13 cellular contexts compared by ENCODE assay signal in the genomic region with DNA sequence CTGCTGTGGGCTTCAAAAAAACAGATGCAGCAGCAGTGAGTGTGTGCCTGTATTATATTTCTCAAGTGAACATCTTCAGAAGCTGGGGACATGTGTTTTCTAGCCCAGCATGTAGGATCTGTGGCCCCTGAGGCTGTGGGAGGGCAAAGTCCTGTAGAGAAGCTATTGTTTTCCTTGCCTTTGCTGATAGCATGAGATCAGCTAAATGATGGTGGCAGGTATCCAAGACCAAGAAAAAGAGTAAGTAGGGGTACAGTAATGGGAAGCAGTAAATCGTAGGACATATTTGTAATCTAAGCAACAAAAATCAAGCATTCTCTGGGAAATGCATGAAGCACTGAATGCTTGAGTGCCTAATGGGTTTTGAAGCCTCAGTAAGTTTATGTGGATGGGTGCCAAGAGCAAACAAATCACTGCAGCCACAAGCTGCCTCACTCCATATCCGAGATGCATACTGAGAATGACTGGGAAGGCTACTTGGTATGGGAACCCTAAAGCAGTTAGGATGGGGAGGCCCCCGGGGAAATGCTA.
DNase-seq lines count a peak whose midpoint lies in the region; ATAC-seq and TF ChIP-seq lines count a peak whose summit lies in the region.
"Had no signal": no experiment of that assay in that cellular context is flagged by ENCODE, and none has a peak within 500 bp of the region (broad histone marks: within the 10 kb centered on the region; RNA-seq: fewer than 3 reads in every experiment).

No MANE protein-coding gene starts in this region.

- H3K9me2 ChIP-seq in hepatocyte (replicated peaks; ENCODE audit: insufficient read depth): no peaks in the 10 kb centered on the region

- peaks cover 27% of the 10 kb centered on the region for H3K4me1 Mint-ChIP-seq in type B pancreatic cell (ENCODE audit: unreplicated experiment)
- peaks cover 14% of the 10 kb centered on the region for H3K4me1 Mint-ChIP-seq in neural progenitor cell

- DNase-seq in NCI-H1417 (lab: John Stamatoyannopoulos, UW): peak; percentile 53 to 98 (median 81)
- DNase-seq in NCI-H1417 treated with DMSO at 0.1 percent for 48 hours (lab: John Stamatoyannopoulos, UW): no peak
- DNase-seq in SK-MEL-5 (ENCODE audit: low read depth, low spot score): peak; percentile 91
- DNase-seq in hepatocyte (ENCODE audit: low spot score): no peak
- no peak for DNase-seq in type B pancreatic cell (ENCODE audit: extremely low spot score, unreplicated experiment)
- DNase-seq in neural progenitor cell (ENCODE audit: low spot score): no peak
- DNase-seq: brain microvascular endothelial cell had no signal

- no peak overlapping the region for H3K4me3 ChIP-seq in hepatocyte
- no peak overlapping the region for H3K4me3 ChIP-seq in neural progenitor cell
- H3K4me3 ChIP-seq: esophagus muscularis mucosa, lung, right atrium auricular region had no signal

- in situ Hi-C loops in SK-MEL-5 (cut with HindIII; ENCODE audit: low pct_unique_long_range_greater_than_20kb, low sequenced_read_pairs): no loop called here

- H3K27ac ChIP-seq in hepatocyte (peak overlapping the region; percentile 41), neural progenitor cell (no peak overlapping the region)
- H3K27ac ChIP-seq: brain microvascular endothelial cell, esophagus muscularis mucosa, right atrium auricular region had no signal

- H3K9ac ChIP-seq in neural progenitor cell: no peak overlapping the region

- H3K79me2 ChIP-seq in hepatocyte: peaks cover 32% of the 10 kb centered on the region
- no peaks in the 10 kb centered on the region for H3K79me2 ChIP-seq in neural progenitor cell (ENCODE audit: low read depth)

- no peaks in the 10 kb centered on the region for H3K27me3 Mint-ChIP-seq in type B pancreatic cell
- no peaks in the 10 kb centered on the region for H3K27me3 Mint-ChIP-seq in neural progenitor cell (ENCODE audit: insufficient read depth, low read depth)

- H3F3A ChIP-seq in neural progenitor cell (ENCODE audit: low read depth): no peaks in the 10 kb centered on the region

- H3K4me3 Mint-ChIP-seq in type B pancreatic cell: peak overlapping the region; percentile 38
- H3K4me3 Mint-ChIP-seq in neural progenitor cell: no peak overlapping the region
- H3K4me3 Mint-ChIP-seq: T-helper 2 cell treated with Interferon-gamma antibody and Interleukin-4, amounts not matched to agents 5 μg/mL and 100 μg/mL, for 36 hours had no signal

- H4K20me1 ChIP-seq in hepatocyte (ENCODE audit: insufficient read depth, poor library complexity, severe bottlenecking) (no peaks in the 10 kb centered on the region), neural progenitor cell (ENCODE audit: low read depth) (no peaks in the 10 kb centered on the region)

- H3K36me3 Mint-ChIP-seq in type B pancreatic cell (no peaks in the 10 kb centered on the region), neural progenitor cell (no peaks in the 10 kb centered on the region)

- H3K9me3 Mint-ChIP-seq in type B pancreatic cell (no peaks in the 10 kb centered on the region), neural progenitor cell (no peaks in the 10 kb centered on the region)
- H3K9me3 Mint-ChIP-seq: T-helper 2 cell treated with Interferon-gamma antibody and Interleukin-4, amounts not matched to agents 5 μg/mL and 100 μg/mL, for 36 hours had no signal

- H3K27me3 ChIP-seq in hepatocyte (no peaks in the 10 kb centered on the region), neural progenitor cell (no peaks in the 10 kb centered on the region)
- H3K27me3 ChIP-seq: brain microvascular endothelial cell, esophagus muscularis mucosa, right atrium auricular region had no signal

- TF ChIP-seq CTCF in hepatocyte (IDR thresholded peaks at IDR 0.05; ENCODE audit: poor library complexity): no peak
- no peak for TF ChIP-seq CTCF in type B pancreatic cell (conservative IDR thresholded peaks at IDR 0.05)
- TF ChIP-seq CTCF in neural progenitor cell (IDR thresholded peaks at IDR 0.05): no peak

- WGBS in hepatocyte (ENCODE audit: low lambda C conversion rate, missing lambda C conversion rate): 39% methylated on average over 3 of the region's 3 CpGs

- H3K4me2 ChIP-seq in hepatocyte (peak overlapping the region; percentile 20), neural progenitor cell (no peak overlapping the region)

- ATAC-seq in GM21423 (IDR thresholded peaks at IDR 0.05; ENCODE audit: unreplicated experiment) (no peak), HG02571 (IDR thresholded peaks at IDR 0.05; ENCODE audit: unreplicated experiment) (no peak)

- H3K27ac Mint-ChIP-seq in type B pancreatic cell (peak overlapping the region; percentile 4), neural progenitor cell (no peak overlapping the region)
- H3K27ac Mint-ChIP-seq: T-helper 2 cell treated with Interferon-gamma antibody and Interleukin-4, amounts not matched to agents 5 μg/mL and 100 μg/mL, for 36 hours had no signal

- H3K36me3 ChIP-seq in hepatocyte (replicated peaks; ENCODE audit: insufficient read depth, low read depth): no peaks in the 10 kb centered on the region
- no peaks in the 10 kb centered on the region for H3K36me3 ChIP-seq in neural progenitor cell
- H3K36me3 ChIP-seq: brain microvascular endothelial cell, esophagus muscularis mucosa, right atrium auricular region had no signal

- peaks cover 68% of the 10 kb centered on the region for H3K4me1 ChIP-seq in hepatocyte (ENCODE audit: insufficient read depth)
- H3K4me1 ChIP-seq in neural progenitor cell: peaks cover 4% of the 10 kb centered on the region

- H3K9me3 ChIP-seq in hepatocyte (ENCODE audit: low read depth) (no peaks in the 10 kb centered on the region), neural progenitor cell (ENCODE audit: low read depth) (no peaks in the 10 kb centered on the region)
- H3K9me3 ChIP-seq: esophagus muscularis mucosa, right atrium auricular region had no signal

- H2AFZ ChIP-seq in hepatocyte (no peak overlapping the region), neural progenitor cell (replicated peaks) (no peak overlapping the region)

Comparison
In these comparisons a context has a peak if more than half of its experiments do, and no peak if none do; other contexts are left out.
1. DNase-seq: peak in NCI-H1417 (3 of 3) and SK-MEL-5 (single experiment); none in NCI-H1417 treated with DMSO at 0.1 percent for 48 hours (single experiment), hepatocyte (single experiment), type B pancreatic cell (single experiment) and neural progenitor cell (single experiment).